In genomic region chr19:51637362-51637978, GRCh38 we compare ENCODE assay signal across 1 cellular context.
TF ChIP-seq lines count a peak whose summit lies in the region.

No MANE protein-coding gene starts in this region.

TF ChIP-seq in HepG2, 621 proteins besides CTCF, POLR2A, EP300 and RAD21:
- TF ChIP-seq ATRX (CRISPR knock-in tag; IDR thresholded peaks at IDR 0.05; ENCODE audit: borderline replicate concordance) (no peak), ISL2 (CRISPR knock-in tag; IDR thresholded peaks at IDR 0.05) (no peak), ZNF510 (CRISPR knock-in tag; IDR thresholded peaks at IDR 0.05; ENCODE audit: low read depth) (peak; percentile 100), HOXA5 (CRISPR knock-in tag; IDR thresholded peaks at IDR 0.05) (no peak), MIER2 (CRISPR knock-in tag; IDR thresholded peaks at IDR 0.05) (peak; percentile 39; the same call in 1 of the 2 replicates)
